Comparison of ENCODE assay signal across 13 cellular contexts in the genomic region with DNA sequence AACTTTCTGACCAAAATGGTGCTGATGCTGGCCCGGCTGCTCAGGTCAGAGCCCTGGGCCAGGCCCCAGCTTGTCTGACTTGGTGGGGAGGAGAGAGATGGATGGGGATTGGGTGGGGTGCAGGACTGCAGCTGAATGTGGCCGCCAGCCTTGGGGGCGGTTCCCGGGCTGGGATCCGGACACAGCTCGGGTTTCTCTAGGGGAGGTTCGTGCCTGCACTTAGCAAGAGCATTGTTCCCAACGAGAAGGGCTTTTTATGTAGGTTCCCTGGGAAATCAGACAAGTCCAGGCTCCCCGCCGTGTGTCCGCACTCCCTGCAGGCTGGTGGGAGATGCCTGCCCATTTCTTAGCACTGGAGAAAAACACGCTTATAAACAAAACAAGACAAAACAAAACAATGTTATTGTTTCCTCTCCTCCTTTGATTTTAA. TPM values are rescaled to one million over a fixed set of nuclear protein-coding genes. Genes with fewer than 3 reads are reported as not detected.
DNase-seq lines count a peak whose midpoint lies in the region; ATAC-seq and TF ChIP-seq lines count a peak whose summit lies in the region.
"Had no signal": no experiment of that assay in that cellular context is flagged by ENCODE, and none has a peak within 500 bp of the region (broad histone marks: within the 10 kb centered on the region; RNA-seq: fewer than 3 reads in every experiment).

No MANE protein-coding gene starts in this region.

- no peak overlapping the region for H3K9ac ChIP-seq in HUES64 (ENCODE audit: low read depth, low read length)

- WGBS in HUES64: 49% methylated on average over 12 of the region's 12 CpGs
- 25% methylated on average over 12 of the region's 12 CpGs for WGBS in prostate gland

- H3K4me1 ChIP-seq in HUES64 (ENCODE audit: insufficient read depth, low read length) (peaks cover 17% of the 10 kb centered on the region), prostate gland (replicated peaks) (no peaks in the 10 kb centered on the region)
- H3K4me1 ChIP-seq: psoas muscle had no signal

- H3K9me3 ChIP-seq in HUES64 (ENCODE audit: insufficient read depth, low read depth, low read length) (no peaks in the 10 kb centered on the region), prostate gland (no peaks in the 10 kb centered on the region)
- H3K9me3 ChIP-seq: left lung, psoas muscle had no signal

- H3K27me3 ChIP-seq in HUES64 (ENCODE audit: insufficient read depth, low read length) (no peaks in the 10 kb centered on the region), prostate gland (replicated peaks; ENCODE audit: insufficient read depth) (no peaks in the 10 kb centered on the region)
- H3K27me3 ChIP-seq: left lung had no signal

- intact Hi-C loops in left ventricle myocardium superior (cut with micrococcal nuclease) (no loop called here), prostate gland (cut with DNase I) (no loop called here)

- no peak overlapping the region for H3K4me3 ChIP-seq in HUES64 (ENCODE audit: low read length)
- H3K4me3 ChIP-seq in astrocyte of the spinal cord (ENCODE audit: low read depth, low read length): no peak overlapping the region
- H3K4me3 ChIP-seq in prostate gland: no peak overlapping the region
- H3K4me3 ChIP-seq: left lung, psoas muscle had no signal

- no peak for TF ChIP-seq CTCF in astrocyte of the spinal cord (IDR thresholded peaks at IDR 0.05; ENCODE audit: low read depth, low read length)
- no peak for TF ChIP-seq CTCF in prostate gland (IDR thresholded peaks at IDR 0.05)

- no peaks in the 10 kb centered on the region for H3K36me3 ChIP-seq in HUES64 (ENCODE audit: insufficient read depth, low read length)
- no peaks in the 10 kb centered on the region for H3K36me3 ChIP-seq in prostate gland
- H3K36me3 ChIP-seq: left lung had no signal

- no peak for TF ChIP-seq POLR2A in prostate gland (IDR thresholded peaks at IDR 0.05)

- in situ Hi-C loops in astrocyte of the spinal cord (cut with HindIII; ENCODE audit: low sequenced_read_pairs): no loop called here

- ATAC-seq in left ventricle myocardium superior (peak; percentile 64), GM21723 (IDR thresholded peaks at IDR 0.05; ENCODE audit: unreplicated experiment) (no peak)
- ATAC-seq: left lung, psoas muscle had no signal

- DNase-seq in astrocyte of the spinal cord (ENCODE audit: low read depth, low spot score) (peak; percentile 46), left ventricle myocardium superior (no peak), prostate gland (ENCODE audit: low spot score) (peak; percentile 42), nucleus accumbens (lab: John Stamatoyannopoulos, UW) (no peak), RPMI8226 (no peak), Kasumi-1 (lab: John Stamatoyannopoulos, UW) (no peak)
- DNase-seq: activated CD4-positive, alpha-beta T cell treated with anti-CD3 and anti-CD28 coated beads, Interleukin-2, amount 50 U/mL, for 48 hours; left lung; NCI-H1694; T-helper 2 cell had no signal

- H3K27ac ChIP-seq in HUES64 (ENCODE audit: low read depth, low read length) (peak overlapping the region; percentile 3; the same call in 1 of the 2 replicates), prostate gland (peak overlapping the region; percentile 6 to 49)
- H3K27ac ChIP-seq: left lung, psoas muscle had no signal

RNA-seq across cellular contexts. Expression of gene HS6ST1, which starts 50.5 kb away (rescaled TPM):
- 34.0 TPM for polyA plus RNA-seq in HUES64 (2013, experiment 1 of 2)
- polyA plus RNA-seq in HUES64 (2013, experiment 2 of 2): 35.8 TPM
- total RNA-seq in left ventricle myocardium superior (35.2 TPM), prostate gland (100 to 1,000 TPM in 1 of 2 donors, 10 to 100 TPM in 1; 69.0 to 233 TPM)

Comparison
In these comparisons a context has a peak if more than half of its experiments do, and no peak if none do; other contexts are left out.
1. DNase-seq: peak in astrocyte of the spinal cord (single experiment) and prostate gland (single experiment); none in left ventricle myocardium superior (single experiment), nucleus accumbens (0 of 56), RPMI8226 (single experiment) and Kasumi-1 (0 of 2).